Comparison of ENCODE assay signal across 8 cellular contexts in genomic region chr12:49089831-49090773, GRCh38. TPM values are rescaled to one million over a fixed set of nuclear protein-coding genes. Genes with fewer than 3 reads are reported as not detected.
DNase-seq lines count a peak whose midpoint lies in the region; ATAC-seq and TF ChIP-seq lines count a peak whose summit lies in the region.

No MANE protein-coding gene starts in this region.

- peak overlapping the region; percentile 8 for H3K4me2 ChIP-seq in SU-DHL-6 (ENCODE audit: low read depth, low read length, poor library complexity, severe bottlenecking)
- H3K4me2 ChIP-seq in mesenchymal stem cell (ENCODE audit: low read length, poor library complexity, severe bottlenecking), result peak overlapping the region; percentile 87

- H3K27me3 ChIP-seq in SU-DHL-6 (ENCODE audit: low read length), result no peaks in the 10 kb centered on the region
- H3K27me3 ChIP-seq in mesenchymal stem cell (ENCODE audit: control insufficient read depth in 1 of 2, insufficient read depth in 1 of 2, low read length in 2 of 2), result peaks cover 64 to 75% of the 10 kb centered on the region in 2 experiments
- H3K27me3 ChIP-seq in tibial nerve, result peaks cover 0 to 50% of the 10 kb centered on the region in 2 donors

- POLR2A ChIA-PET in activated CD4-positive, alpha-beta T cell treated with anti-CD3 and anti-CD28 coated beads for 36 hours (lab: Charles Lee), result interaction anchor here (0.7 kb wide), 1 partner anchor 20 kb away, joined by 3 read pairs; no protein-coding TSS in a partner anchor

- TF ChIP-seq CTCF in SU-DHL-6 (IDR thresholded peaks at IDR 0.05; ENCODE audit: insufficient read depth, low read length, poor library complexity, severe bottlenecking) (peak; percentile 40), tibial nerve (IDR thresholded peaks at IDR 0.05) (peak in 3 of 5 experiments; percentile 15 to 34 (median 26)), GM20000 (IDR thresholded peaks at IDR 0.05; ENCODE audit: extremely low read depth, missing control alignments) (no peak)

- no peak overlapping the region for H2BK12ac ChIP-seq in mesenchymal stem cell (ENCODE audit: low read length in 2 of 2)

- no peaks in the 10 kb centered on the region for H3F3A ChIP-seq in SU-DHL-6 (ENCODE audit: insufficient read depth)

- peak overlapping the region in 1 of 2 experiments; percentile 34 for H3K18ac ChIP-seq in mesenchymal stem cell (ENCODE audit: low read depth in 1 of 2, low read length in 2 of 2)

- no peaks in the 10 kb centered on the region for H3K36me3 ChIP-seq in SU-DHL-6 (ENCODE audit: low read length)
- no peaks in the 10 kb centered on the region for H3K36me3 ChIP-seq in mesenchymal stem cell (ENCODE audit: control insufficient read depth in 1 of 2, insufficient read depth in 2 of 2, low read depth in 1 of 2, low read length in 2 of 2)
- no peaks in the 10 kb centered on the region for H3K36me3 ChIP-seq in tibial nerve

- no peaks in the 10 kb centered on the region for H3K9me2 ChIP-seq in SU-DHL-6 (replicated peaks; ENCODE audit: insufficient read depth, low read length)

- H3K4me1 ChIP-seq in mesenchymal stem cell (ENCODE audit: control insufficient read depth, insufficient read depth, low read depth, low read length), result peaks cover 38% of the 10 kb centered on the region
- peaks cover 3 to 91% (median 57%) of the 10 kb centered on the region in 4 donors for H3K4me1 ChIP-seq in tibial nerve

- H3K27ac Mint-ChIP-seq in activated CD4-positive, alpha-beta T cell treated with anti-CD3 and anti-CD28 coated beads for 36 hours, result no peak overlapping the region

- H2BK5ac ChIP-seq in mesenchymal stem cell (ENCODE audit: low read depth, low read length, poor library complexity, severe bottlenecking), result no peak overlapping the region

- H3K4me1 Mint-ChIP-seq in activated CD4-positive, alpha-beta T cell treated with anti-CD3 and anti-CD28 coated beads for 36 hours, result peaks cover 43% of the 10 kb centered on the region

- peak in 1 of 2 donors; percentile 5 for TF ChIP-seq EP300 in tibial nerve (IDR thresholded peaks at IDR 0.05)

- H3K27ac ChIP-seq in SU-DHL-6 (ENCODE audit: low read depth, low read length) (no peak overlapping the region), mesenchymal stem cell (ENCODE audit: low read length, poor library complexity, severe bottlenecking) (no peak overlapping the region), tibial nerve (peak overlapping the region; percentile 63 to 94 (median 82))

- intact Hi-C loops in activated CD4-positive, alpha-beta T cell treated with anti-CD3 and anti-CD28 coated beads for 36 hours (cut with DNase I, micrococcal nuclease), result loop anchor here (2.0 to 5.0 kb wide), 5 partner anchors 41 to 111 kb away; partner anchors contain the start of genes TUBA1B (in 2 of the 2), DDN (in 1 of the 2) and WNT1 (in 1 of the 2)

- no peaks in the 10 kb centered on the region for H3K79me1 ChIP-seq in mesenchymal stem cell (replicated peaks; ENCODE audit: low read length, poor library complexity, severe bottlenecking)

- H3K79me2 ChIP-seq in SU-DHL-6 (ENCODE audit: insufficient read depth, low read length), result no peaks in the 10 kb centered on the region

- no peaks in the 10 kb centered on the region for H3K36me3 Mint-ChIP-seq in activated CD4-positive, alpha-beta T cell treated with anti-CD3 and anti-CD28 coated beads for 36 hours (ENCODE audit: low read depth)

- H3K9ac ChIP-seq in SU-DHL-6 (ENCODE audit: low read length) (no peak overlapping the region), mesenchymal stem cell (ENCODE audit: low read length) (no peak overlapping the region)

- H4K91ac ChIP-seq in mesenchymal stem cell (ENCODE audit: low read length), result no peak overlapping the region

- no peak overlapping the region for H4K8ac ChIP-seq in mesenchymal stem cell (ENCODE audit: low read length)

- H3K4ac ChIP-seq in mesenchymal stem cell (ENCODE audit: low read depth in 1 of 2, low read length in 2 of 2), result peak overlapping the region in 1 of 2 experiments; percentile 19

- no peaks in the 10 kb centered on the region for H4K20me1 ChIP-seq in SU-DHL-6 (ENCODE audit: low read depth, low read length)

- WGBS in mesenchymal stem cell, result 8% methylated on average over 85 of the region's 87 CpGs
- WGBS in tibial nerve, 2 donors, result 8 to 19% methylated on average over 14 to 35 of the region's 87 CpGs

- H2BK15ac ChIP-seq in mesenchymal stem cell (ENCODE audit: low read depth, poor library complexity, severe bottlenecking), result no peak overlapping the region

- DNase-seq in activated CD4-positive, alpha-beta T cell treated with anti-CD3 and anti-CD28 coated beads for 36 hours, result peak; percentile 60
- no peak for DNase-seq in activated CD4-positive, alpha-beta T cell treated with anti-CD3 and anti-CD28 coated beads, Interleukin-2, amount 50 U/mL, for 1 hour
- DNase-seq in dermis blood vessel endothelial cell (peak; percentile 56), mesenchymal stem cell (peak; percentile 55), tibial nerve (ENCODE audit: low spot score in 2 of 2) (peak in 1 of 2 donors; percentile 34), GM20000 (ENCODE audit: low spot score) (no peak)

- H2AK5ac ChIP-seq in mesenchymal stem cell (ENCODE audit: low read length, severe bottlenecking), result no peak overlapping the region

- H3K9me3 ChIP-seq in SU-DHL-6 (ENCODE audit: insufficient read depth, low read length) (no peaks in the 10 kb centered on the region), mesenchymal stem cell (ENCODE audit: control insufficient read depth, low read length) (no peaks in the 10 kb centered on the region), tibial nerve (no peaks in the 10 kb centered on the region)

- CTCF ChIA-PET in activated CD4-positive, alpha-beta T cell treated with anti-CD3 and anti-CD28 coated beads for 36 hours (lab: Charles Lee), result interaction anchor here (0.7 to 6.5 kb wide), 14 partner anchors 11 to 587 kb away, joined by 3 to 102 read pairs (median 9); partner anchors contain the start of genes LMBR1L and TUBA1A

- peak overlapping the region; percentile 58 for H3K4me3 Mint-ChIP-seq in activated CD4-positive, alpha-beta T cell treated with anti-CD3 and anti-CD28 coated beads for 36 hours

- TF ChIP-seq POLR2A in tibial nerve (IDR thresholded peaks at IDR 0.05), result no peak

- no peaks in the 10 kb centered on the region for H3K9me3 Mint-ChIP-seq in activated CD4-positive, alpha-beta T cell treated with anti-CD3 and anti-CD28 coated beads for 36 hours (ENCODE audit: low read depth)

- no peak for ATAC-seq in activated CD4-positive, alpha-beta T cell treated with anti-CD3 and anti-CD28 coated beads for 36 hours
- no peak for ATAC-seq in HG02973 (IDR thresholded peaks at IDR 0.05; ENCODE audit: unreplicated experiment)

- no peak overlapping the region for H2BK120ac ChIP-seq in mesenchymal stem cell (ENCODE audit: low read depth, low read length)

- H3K14ac ChIP-seq in mesenchymal stem cell (ENCODE audit: low read length in 2 of 2), result peak overlapping the region in 1 of 2 experiments; percentile 44

- H2AFZ ChIP-seq in SU-DHL-6 (ENCODE audit: low read depth, low read length, severe bottlenecking) (no peak overlapping the region), mesenchymal stem cell (ENCODE audit: low read depth, low read length) (peak overlapping the region; percentile 30)

- H3K23ac ChIP-seq in mesenchymal stem cell (ENCODE audit: low read length in 2 of 2), result peak overlapping the region in 1 of 2 experiments; percentile 80

- H3K4me3 ChIP-seq in SU-DHL-6 (ENCODE audit: insufficient read depth, low read length, poor library complexity, severe bottlenecking), result no peak overlapping the region
- peak overlapping the region; percentile 45 to 73 for H3K4me3 ChIP-seq in mesenchymal stem cell (ENCODE audit: insufficient read depth in 1 of 2, low read depth in 1 of 2, low read length in 2 of 2)
- H3K4me3 ChIP-seq in tibial nerve, result peak overlapping the region; percentile 11 to 65 (median 44)

- peaks cover 58% of the 10 kb centered on the region for H3K27me3 Mint-ChIP-seq in activated CD4-positive, alpha-beta T cell treated with anti-CD3 and anti-CD28 coated beads for 36 hours

RNA-seq across cellular contexts. Expression of gene DHH, which starts 4.5 kb away (rescaled TPM):
- not detected for total RNA-seq in activated CD4-positive, alpha-beta T cell treated with anti-CD3 and anti-CD28 coated beads for 36 hours
- total RNA-seq in dermis blood vessel endothelial cell (1.2 and 3.7 TPM in 2 replicates), tibial nerve (10 to 100 TPM; 55.5 to 94.7 (median 60.1) TPM)
- 0.03 TPM for polyA plus RNA-seq in mesenchymal stem cell (2013, experiment 1 of 2)
- not detected for polyA plus RNA-seq in mesenchymal stem cell (2013, experiment 2 of 2)

RNA-seq across cellular contexts. Expression of gene RHEBL1, which starts 20.3 kb away (rescaled TPM):
- 10 to 100 TPM in 1 of 2 experiments, 1 to 10 TPM in 1; 6.7 to 13.3 TPM for total RNA-seq in activated CD4-positive, alpha-beta T cell treated with anti-CD3 and anti-CD28 coated beads for 36 hours
- total RNA-seq in dermis blood vessel endothelial cell (1.2 and 2.0 TPM in 2 replicates), tibial nerve (1 to 10 TPM in 2 of 4 donors, not detected in 2; 1.1 to 4.3 TPM)
- 0.83 TPM for polyA plus RNA-seq in mesenchymal stem cell (2013, experiment 1 of 2)
- 0.86 TPM for polyA plus RNA-seq in mesenchymal stem cell (2013, experiment 2 of 2)

RNA-seq across cellular contexts. Expression of gene LMBR1L, which starts 20.5 kb away (rescaled TPM):
- total RNA-seq in activated CD4-positive, alpha-beta T cell treated with anti-CD3 and anti-CD28 coated beads for 36 hours, result 10 to 100 TPM; 45.0 to 48.0 TPM
- total RNA-seq in dermis blood vessel endothelial cell (101 and 122 TPM in 2 replicates), tibial nerve (10 to 100 TPM; 50.3 to 97.5 (median 73.0) TPM)
- polyA plus RNA-seq in mesenchymal stem cell (2013, experiment 1 of 2), result 33.9 TPM
- 30.6 TPM for polyA plus RNA-seq in mesenchymal stem cell (2013, experiment 2 of 2)

RNA-seq across cellular contexts. Expression of gene KMT2D, which starts 29.5 kb away (rescaled TPM):
- 10 to 100 TPM; 48.3 to 58.2 TPM for total RNA-seq in activated CD4-positive, alpha-beta T cell treated with anti-CD3 and anti-CD28 coated beads for 36 hours
- 41.2 and 99.0 TPM in 2 replicates for total RNA-seq in dermis blood vessel endothelial cell
- 14.1 TPM for polyA plus RNA-seq in mesenchymal stem cell (2013, experiment 1 of 2)
- 11.6 TPM for polyA plus RNA-seq in mesenchymal stem cell (2013, experiment 2 of 2)
- total RNA-seq in tibial nerve, result 100 to 1,000 TPM in 1 of 4 donors, 10 to 100 TPM in 3; 53.5 to 102 (median 76.9) TPM

RNA-seq across cellular contexts. Expression of gene TUBA1B, which starts 41.1 kb away (rescaled TPM):
- total RNA-seq in activated CD4-positive, alpha-beta T cell treated with anti-CD3 and anti-CD28 coated beads for 36 hours, result 1,000 to 10,000 TPM; 2,393 to 2,425 TPM
- total RNA-seq in dermis blood vessel endothelial cell (1,075 and 1,939 TPM in 2 replicates), tibial nerve (100 to 1,000 TPM; 516 to 967 (median 709) TPM)
- polyA plus RNA-seq in mesenchymal stem cell (2013, experiment 1 of 2), result 901 TPM
- 900 TPM for polyA plus RNA-seq in mesenchymal stem cell (2013, experiment 2 of 2)

Comparison
In these comparisons a context has a peak if more than half of its experiments do, and no peak if none do; other contexts are left out.
1. DNase-seq: peak in activated CD4-positive, alpha-beta T cell treated with anti-CD3 and anti-CD28 coated beads for 36 hours (single experiment), dermis blood vessel endothelial cell (single experiment) and mesenchymal stem cell (single experiment); none in activated CD4-positive, alpha-beta T cell treated with anti-CD3 and anti-CD28 coated beads, Interleukin-2, amount 50 U/mL, for 1 hour (single experiment) and GM20000 (single experiment).
2. H3K27ac ChIP-seq: peak in tibial nerve (4 of 4); none in SU-DHL-6 (single experiment) and mesenchymal stem cell (single experiment).
3. RNA of gene DHH, which starts 4.5 kb away (total RNA-seq): 55.5 to 94.7 TPM in tibial nerve; 1.2 to 3.7 TPM in dermis blood vessel endothelial cell and not detected in activated CD4-positive, alpha-beta T cell treated with anti-CD3 and anti-CD28 coated beads for 36 hours; every median in the first group is over 10 times any median in the second.